In the genomic region with DNA sequence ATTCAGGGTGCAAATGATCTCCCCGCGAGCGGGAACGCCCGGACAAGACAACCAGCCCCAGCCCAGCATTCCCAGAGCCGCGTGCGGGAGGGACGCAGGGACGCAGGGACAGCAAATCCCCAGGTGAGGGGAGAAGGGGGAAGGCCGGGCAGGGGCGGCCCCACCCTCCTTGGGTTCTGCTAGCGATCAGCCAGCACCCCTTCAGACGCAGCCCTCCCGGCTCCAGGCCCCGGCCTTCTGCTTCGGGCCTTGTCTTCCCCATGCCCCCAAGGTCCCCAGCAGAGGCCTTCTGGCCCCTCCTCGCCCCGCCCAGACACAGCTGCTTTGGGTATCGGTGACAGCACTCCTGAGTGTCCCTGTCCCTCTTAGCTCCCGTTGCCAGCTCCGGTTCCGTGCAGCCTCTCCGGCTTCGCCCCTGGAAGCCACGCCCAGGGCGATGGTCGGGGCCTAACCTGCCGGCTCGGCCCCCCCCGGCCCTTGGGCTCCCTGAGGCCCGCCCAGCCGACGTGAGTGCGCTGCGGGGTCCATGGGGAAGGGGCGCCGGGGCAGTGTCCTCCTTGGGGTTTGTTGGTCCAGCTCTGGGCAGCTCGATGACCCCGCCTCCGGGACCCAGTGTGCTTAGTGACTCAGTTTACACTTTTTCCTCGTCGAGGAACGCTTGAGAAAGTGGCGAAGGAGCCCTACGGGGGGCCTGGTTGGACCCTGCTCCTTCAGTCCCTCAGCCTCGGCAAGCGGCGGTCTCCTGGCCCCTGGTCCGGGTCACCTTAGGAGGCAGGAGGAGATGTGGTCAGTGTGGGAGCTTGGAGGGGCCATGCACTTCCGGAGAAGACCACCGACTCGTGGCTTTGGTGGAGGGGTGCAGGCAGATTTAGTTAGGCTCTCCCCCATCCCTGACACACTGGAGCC, we compare ENCODE assay signal across 8 cellular contexts. TPM values are rescaled to one million over a fixed set of nuclear protein-coding genes. Genes with fewer than 3 reads are reported as not detected.
DNase-seq lines count a peak whose midpoint lies in the region; TF ChIP-seq lines count a peak whose summit lies in the region.

No MANE protein-coding gene starts in this region.

- H3K27ac ChIP-seq in Peyer's patch (peak overlapping the region in 2 of 4 donors; percentile 16 to 33), neuronal stem cell (replicated peaks; ENCODE audit: low read length) (no peak overlapping the region)
- peak overlapping the region; percentile 25 for H3K27ac ChIP-seq in effector memory CD4-positive, alpha-beta T cell (ENCODE audit: insufficient read depth, low read length, poor library complexity, severe bottlenecking)

- DNase-seq in GM10248 (ENCODE audit: extremely low spot score), result peak; percentile 37
- DNase-seq in Peyer's patch, result peak in 1 of 3 donors; percentile 61
- peak in 1 of 3 donors; percentile 34 for DNase-seq in effector memory CD4-positive, alpha-beta T cell
- no peak for DNase-seq in neuronal stem cell (ENCODE audit: low spot score)
- no peak for DNase-seq in BE2C
- DNase-seq in cerebellar cortex (ENCODE audit: low spot score), result no peak
- DNase-seq in epidermal melanocyte (ENCODE audit: insufficient read length, low spot score), result no peak
- no peak for DNase-seq in NCI-H1048 (lab: John Stamatoyannopoulos, UW)

- H3K4me1 ChIP-seq in Peyer's patch, result peaks cover 4 to 54% (median 25%) of the 10 kb centered on the region in 4 donors
- H3K4me1 ChIP-seq in effector memory CD4-positive, alpha-beta T cell (ENCODE audit: control insufficient read depth, insufficient read depth, low read length, poor library complexity, severe bottlenecking), result peaks cover 41% of the 10 kb centered on the region
- peaks cover 10 to 13% of the 10 kb centered on the region in 2 donors for H3K4me1 ChIP-seq in neuronal stem cell (ENCODE audit: control insufficient read depth in 2 of 2, insufficient read depth in 1 of 2, low read depth in 1 of 2, low read length in 2 of 2)
- H3K4me1 ChIP-seq in BE2C, result no peaks in the 10 kb centered on the region

- H3K23ac ChIP-seq in neuronal stem cell (ENCODE audit: low read depth, low read length, poor library complexity), result peak overlapping the region; percentile 89

- H3K36me3 ChIP-seq in Peyer's patch (no peaks in the 10 kb centered on the region), neuronal stem cell (replicated peaks in 1 of 2; ENCODE audit: control insufficient read depth in 2 of 2, insufficient read depth in 2 of 2, low read length in 2 of 2) (no peaks in the 10 kb centered on the region), BE2C (no peaks in the 10 kb centered on the region)
- no peaks in the 10 kb centered on the region for H3K36me3 ChIP-seq in effector memory CD4-positive, alpha-beta T cell (ENCODE audit: control insufficient read depth, insufficient read depth, low read length)

- no peaks in the 10 kb centered on the region for H3K79me1 ChIP-seq in neuronal stem cell (ENCODE audit: low read depth, low read length)

- no peak overlapping the region for H2BK12ac ChIP-seq in neuronal stem cell (ENCODE audit: low read length)

- H4K8ac ChIP-seq in neuronal stem cell (ENCODE audit: low read depth, low read length), result no peak overlapping the region

- H3K9me3 ChIP-seq in Peyer's patch (no peaks in the 10 kb centered on the region), neuronal stem cell (replicated peaks in 1 of 2; ENCODE audit: control insufficient read depth in 2 of 2, insufficient read depth in 1 of 2, low read depth in 1 of 2, low read length in 2 of 2) (no peaks in the 10 kb centered on the region), BE2C (no peaks in the 10 kb centered on the region)
- no peaks in the 10 kb centered on the region for H3K9me3 ChIP-seq in effector memory CD4-positive, alpha-beta T cell (ENCODE audit: control insufficient read depth, low read length)

- peak overlapping the region; percentile 56 for H3K14ac ChIP-seq in neuronal stem cell (ENCODE audit: low read length)

- no peak overlapping the region for H2AK5ac ChIP-seq in neuronal stem cell (ENCODE audit: low read depth, low read length)

- peak overlapping the region; percentile 44 for H3K9ac ChIP-seq in neuronal stem cell (ENCODE audit: low read depth, low read length, poor library complexity)

- WGBS in neuronal stem cell (ENCODE audit: extremely low coverage in 2 of 2, insufficient read length in 2 of 2, insufficient replicate concordance in 1 of 2), 2 donors, result no CpG with 5 or more reads among the region's 53 CpGs

- H3K4ac ChIP-seq in neuronal stem cell (ENCODE audit: low read length), result no peak overlapping the region

- H2BK120ac ChIP-seq in neuronal stem cell (ENCODE audit: low read depth, low read length), result no peak overlapping the region

- H2AFZ ChIP-seq in neuronal stem cell (ENCODE audit: low read length), result peak overlapping the region; percentile 74

- TF ChIP-seq CTCF in GM10248 (IDR thresholded peaks at IDR 0.05; ENCODE audit: control extremely low read depth, extremely low read depth, low read depth, missing control alignments), result no peak
- no peak for TF ChIP-seq CTCF in Peyer's patch (IDR thresholded peaks at IDR 0.05)
- TF ChIP-seq CTCF in BE2C (IDR thresholded peaks at IDR 0.05; ENCODE audit: low read depth, low read length), result no peak

- H3K27me3 ChIP-seq in Peyer's patch (peaks cover 0 to 47% of the 10 kb centered on the region in 2 donors), neuronal stem cell (ENCODE audit: control insufficient read depth in 3 of 3, insufficient read depth in 3 of 3, low read depth in 1 of 3, low read length in 3 of 3) (peaks cover 43 to 98% (median 70%) of the 10 kb centered on the region in 3 experiments), BE2C (peaks cover 77% of the 10 kb centered on the region)
- H3K27me3 ChIP-seq in effector memory CD4-positive, alpha-beta T cell (replicated peaks; ENCODE audit: control insufficient read depth, insufficient read depth, low read length, poor library complexity, severe bottlenecking), result no peaks in the 10 kb centered on the region

- H3K4me3 ChIP-seq in Peyer's patch (peak overlapping the region; percentile 22 to 52 (median 46)), neuronal stem cell (ENCODE audit: low read length in 2 of 2) (no peak overlapping the region), BE2C (ENCODE audit: low read depth, low read length) (no peak overlapping the region; the same call in 1 of the 2 replicates)
- H3K4me3 ChIP-seq in effector memory CD4-positive, alpha-beta T cell (ENCODE audit: insufficient read depth, low read depth, low read length, poor library complexity, severe bottlenecking), result peak overlapping the region; percentile 77

- POLR2A ChIA-PET in GM10248 (lab: Yijun Ruan, JAX), result no interaction called here

- peak overlapping the region; percentile 57 for H3K4me2 ChIP-seq in neuronal stem cell (ENCODE audit: insufficient read depth, low read length, poor library complexity, severe bottlenecking)

- no peak for TF ChIP-seq POLR2A in Peyer's patch (IDR thresholded peaks at IDR 0.05)

- no peak overlapping the region for H2BK5ac ChIP-seq in neuronal stem cell (ENCODE audit: low read length)

- no peak overlapping the region for H4K91ac ChIP-seq in neuronal stem cell (ENCODE audit: low read depth, low read length, poor library complexity)

- no peak overlapping the region for H2BK15ac ChIP-seq in neuronal stem cell (ENCODE audit: low read length)

- H3K18ac ChIP-seq in neuronal stem cell (ENCODE audit: low read length), result peak overlapping the region; percentile 38

- CTCF ChIA-PET in GM10248 (lab: Yijun Ruan, JAX), result interaction anchor here (0.9 to 4.5 kb wide), 3 partner anchors 16 to 24 kb away, joined by 3 to 26 read pairs (median 10); no protein-coding TSS in a partner anchor

RNA-seq across cellular contexts. Expression of a gene that starts 50.5 kb away (rescaled TPM):
- 10 to 100 TPM; 18.0 to 38.8 (median 31.2) TPM for total RNA-seq in Peyer's patch
- polyA plus RNA-seq in neuronal stem cell (2013, experiment 1 of 2), result 166 TPM
- polyA plus RNA-seq in neuronal stem cell (2013, experiment 2 of 2), result 168 TPM
- polyA plus RNA-seq in BE2C (2012; ENCODE audit: insufficient read depth, insufficient read length, low read depth), result 64.2 TPM

Comparison
In these comparisons a context has a peak if more than half of its experiments do, and no peak if none do; other contexts are left out.
1. H3K4me3 ChIP-seq: peak in Peyer's patch (4 of 4) and effector memory CD4-positive, alpha-beta T cell (single experiment); none in neuronal stem cell (0 of 2) and BE2C (single experiment).